1 cellular context compared by ENCODE assay signal in genomic region chr2:219369447-219369861, GRCh38.
TF ChIP-seq lines count a peak whose summit lies in the region.

No MANE protein-coding gene starts in this region.

TF ChIP-seq in HEK293, 187 proteins besides CTCF, POLR2A, EP300 and RAD21 (continued from another document and continues in another):
- TF ChIP-seq ATF2 (tag by site-specific recombination; IDR thresholded peaks at IDR 0.05; ENCODE audit: low read depth) (peak; percentile 68), BCL11A (tag by site-specific recombination; IDR thresholded peaks at IDR 0.05; ENCODE audit: low read depth) (peak; percentile 87), ZNF239 (tag by site-specific recombination; IDR thresholded peaks at IDR 0.05) (no peak), ZNF169 (tag by site-specific recombination; IDR thresholded peaks at IDR 0.05) (peak; percentile 85; the same call in 1 of the 2 replicates), ZNF670 (tag by site-specific recombination; IDR thresholded peaks at IDR 0.05; ENCODE audit: low read depth) (0 out of 2 replicates have a peak, but pooled peaks have one; percentile 61), ZBTB7A (tag by site-specific recombination; IDR thresholded peaks at IDR 0.05; ENCODE audit: low read depth) (no peak), ZNF112 (tag by site-specific recombination; IDR thresholded peaks at IDR 0.05) (peak; percentile 87), KLF9 (tag by site-specific recombination; IDR thresholded peaks at IDR 0.05; ENCODE audit: low read depth) (no peak), ZNF174 (tag by site-specific recombination; IDR thresholded peaks at IDR 0.05) (no peak), KLF7 (tag by site-specific recombination; IDR thresholded peaks at IDR 0.05; ENCODE audit: borderline replicate concordance) (peak; percentile 60; the same call in 1 of the 2 replicates), RBAK (tag by site-specific recombination; IDR thresholded peaks at IDR 0.05) (no peak), ZNF391 (tag by site-specific recombination; IDR thresholded peaks at IDR 0.05; ENCODE audit: borderline replicate concordance, low read depth) (peak; percentile 84; the same call in 1 of the 2 replicates), ZNF488 (tag by site-specific recombination; IDR thresholded peaks at IDR 0.05) (peak; percentile 86; the same call in 1 of the 2 replicates), KLF1 (tag by site-specific recombination; IDR thresholded peaks at IDR 0.05) (no peak), ZEB2 (tag by site-specific recombination; IDR thresholded peaks at IDR 0.05) (peak; percentile 81), ZNF529 (tag by site-specific recombination; IDR thresholded peaks at IDR 0.05; ENCODE audit: insufficient replicate concordance) (no peak), BCL6B (tag by site-specific recombination; IDR thresholded peaks at IDR 0.05) (peak; percentile 66), ZFP69B (tag by site-specific recombination; IDR thresholded peaks at IDR 0.05) (peak; percentile 89), FEZF1 (tag by site-specific recombination; IDR thresholded peaks at IDR 0.05) (0 out of 2 replicates have a peak, but pooled peaks have one; percentile 56), YY2 (tag by site-specific recombination; IDR thresholded peaks at IDR 0.05) (peak; percentile 69; the same call in 1 of the 2 replicates), ZNF792 (tag by site-specific recombination; IDR thresholded peaks at IDR 0.05) (peak; percentile 80; the same call in 1 of the 2 replicates), SP3 (tag by site-specific recombination; IDR thresholded peaks at IDR 0.05) (0 out of 2 replicates have a peak, but pooled peaks have one; percentile 12), ZNF157 (tag by site-specific recombination; IDR thresholded peaks at IDR 0.05) (peak; percentile 39; the same call in 1 of the 2 replicates), ZBTB48 (tag by site-specific recombination; IDR thresholded peaks at IDR 0.05) (peak; percentile 79), ZNF677 (tag by site-specific recombination; IDR thresholded peaks at IDR 0.05) (no peak), ZNF580 (tag by site-specific recombination; IDR thresholded peaks at IDR 0.05) (peak; percentile 77; the same call in 1 of the 2 replicates), ZNF785 (tag by site-specific recombination; IDR thresholded peaks at IDR 0.05) (peak; percentile 88; the same call in 1 of the 2 replicates), ZNF639 (tag by site-specific recombination; IDR thresholded peaks at IDR 0.05) (0 out of 2 replicates have a peak, but pooled peaks have one; percentile 54), ZNF426 (tag by site-specific recombination; IDR thresholded peaks at IDR 0.05) (no peak), ZFHX2 (tag by site-specific recombination; conservative IDR thresholded peaks at IDR 0.05) (no peak; the same call in 1 of the 2 replicates), SCRT1 (tag by site-specific recombination; IDR thresholded peaks at IDR 0.05; ENCODE audit: borderline replicate concordance) (0 out of 2 replicates have a peak, but pooled peaks have one; percentile 25), SALL2 (tag by site-specific recombination; IDR thresholded peaks at IDR 0.05; ENCODE audit: borderline replicate concordance) (peak; percentile 87), KLF16 (tag by site-specific recombination; IDR thresholded peaks at IDR 0.05) (peak; percentile 75; the same call in 1 of the 2 replicates), ZNF362 (tag by site-specific recombination; IDR thresholded peaks at IDR 0.05) (no peak), ZNF776 (tag by site-specific recombination; IDR thresholded peaks at IDR 0.05; ENCODE audit: borderline replicate concordance) (peak; percentile 95), ZNF521 (tag by site-specific recombination; IDR thresholded peaks at IDR 0.05) (peak; percentile 46; the same call in 1 of the 2 replicates), KLF17 (tag by site-specific recombination; IDR thresholded peaks at IDR 0.05) (no peak), ZFP3 (tag by site-specific recombination; IDR thresholded peaks at IDR 0.05; ENCODE audit: low read depth) (no peak)
- TF ChIP-seq, protein P1, sequence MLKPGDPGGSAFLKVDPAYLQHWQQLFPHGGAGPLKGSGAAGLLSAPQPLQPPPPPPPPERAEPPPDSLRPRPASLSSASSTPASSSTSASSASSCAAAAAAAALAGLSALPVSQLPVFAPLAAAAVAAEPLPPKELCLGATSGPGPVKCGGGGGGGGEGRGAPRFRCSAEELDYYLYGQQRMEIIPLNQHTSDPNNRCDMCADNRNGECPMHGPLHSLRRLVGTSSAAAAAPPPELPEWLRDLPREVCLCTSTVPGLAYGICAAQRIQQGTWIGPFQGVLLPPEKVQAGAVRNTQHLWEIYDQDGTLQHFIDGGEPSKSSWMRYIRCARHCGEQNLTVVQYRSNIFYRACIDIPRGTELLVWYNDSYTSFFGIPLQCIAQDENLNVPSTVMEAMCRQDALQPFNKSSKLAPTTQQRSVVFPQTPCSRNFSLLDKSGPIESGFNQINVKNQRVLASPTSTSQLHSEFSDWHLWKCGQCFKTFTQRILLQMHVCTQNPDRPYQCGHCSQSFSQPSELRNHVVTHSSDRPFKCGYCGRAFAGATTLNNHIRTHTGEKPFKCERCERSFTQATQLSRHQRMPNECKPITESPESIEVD (tag by site-specific recombination; IDR thresholded peaks at IDR 0.05): peak; percentile 44; the same call in 1 of the 2 replicates
- TF ChIP-seq, protein P2, sequence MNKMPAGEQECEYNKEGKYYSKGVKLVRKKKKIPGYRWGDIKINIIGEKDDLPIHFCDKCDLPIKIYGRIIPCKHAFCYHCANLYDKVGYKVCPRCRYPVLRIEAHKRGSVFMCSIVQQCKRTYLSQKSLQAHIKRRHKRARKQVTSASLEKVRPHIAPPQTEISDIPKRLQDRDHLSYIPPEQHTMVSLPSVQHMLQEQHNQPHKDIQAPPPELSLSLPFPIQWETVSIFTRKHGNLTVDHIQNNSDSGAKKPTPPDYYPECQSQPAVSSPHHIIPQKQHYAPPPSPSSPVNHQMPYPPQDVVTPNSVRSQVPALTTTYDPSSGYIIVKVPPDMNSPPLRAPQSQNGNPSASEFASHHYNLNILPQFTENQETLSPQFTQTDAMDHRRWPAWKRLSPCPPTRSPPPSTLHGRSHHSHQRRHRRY (tag by site-specific recombination; IDR thresholded peaks at IDR 0.05): peak; percentile 53; the same call in 1 of the 2 replicates
- TF ChIP-seq, protein P3, sequence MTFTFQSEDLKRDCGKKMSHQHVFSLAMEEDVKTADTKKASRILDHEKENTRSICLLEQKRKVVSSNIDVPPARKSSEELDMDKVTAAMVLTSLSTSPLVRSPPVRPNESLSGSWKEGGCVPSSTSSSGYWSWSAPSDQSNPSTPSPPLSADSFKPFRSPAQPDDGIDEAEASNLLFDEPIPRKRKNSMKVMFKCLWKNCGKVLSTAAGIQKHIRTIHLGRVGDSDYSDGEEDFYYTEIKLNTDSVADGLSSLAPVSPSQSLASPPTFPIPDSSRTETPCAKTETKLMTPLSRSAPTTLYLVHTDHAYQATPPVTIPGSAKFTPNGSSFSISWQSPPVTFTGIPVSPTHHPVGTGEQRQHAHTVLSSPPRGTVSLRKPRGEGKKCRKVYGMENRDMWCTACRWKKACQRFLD (tag by site-specific recombination; IDR thresholded peaks at IDR 0.05): no peak
- TF ChIP-seq, protein P4, sequence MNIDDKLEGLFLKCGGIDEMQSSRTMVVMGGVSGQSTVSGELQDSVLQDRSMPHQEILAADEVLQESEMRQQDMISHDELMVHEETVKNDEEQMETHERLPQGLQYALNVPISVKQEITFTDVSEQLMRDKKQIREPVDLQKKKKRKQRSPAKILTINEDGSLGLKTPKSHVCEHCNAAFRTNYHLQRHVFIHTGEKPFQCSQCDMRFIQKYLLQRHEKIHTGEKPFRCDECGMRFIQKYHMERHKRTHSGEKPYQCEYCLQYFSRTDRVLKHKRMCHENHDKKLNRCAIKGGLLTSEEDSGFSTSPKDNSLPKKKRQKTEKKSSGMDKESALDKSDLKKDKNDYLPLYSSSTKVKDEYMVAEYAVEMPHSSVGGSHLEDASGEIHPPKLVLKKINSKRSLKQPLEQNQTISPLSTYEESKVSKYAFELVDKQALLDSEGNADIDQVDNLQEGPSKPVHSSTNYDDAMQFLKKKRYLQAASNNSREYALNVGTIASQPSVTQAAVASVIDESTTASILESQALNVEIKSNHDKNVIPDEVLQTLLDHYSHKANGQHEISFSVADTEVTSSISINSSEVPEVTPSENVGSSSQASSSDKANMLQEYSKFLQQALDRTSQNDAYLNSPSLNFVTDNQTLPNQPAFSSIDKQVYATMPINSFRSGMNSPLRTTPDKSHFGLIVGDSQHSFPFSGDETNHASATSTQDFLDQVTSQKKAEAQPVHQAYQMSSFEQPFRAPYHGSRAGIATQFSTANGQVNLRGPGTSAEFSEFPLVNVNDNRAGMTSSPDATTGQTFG (tag by site-specific recombination; IDR thresholded peaks at IDR 0.05; ENCODE audit: borderline replicate concordance): peak; percentile 96
- TF ChIP-seq, protein P5, sequence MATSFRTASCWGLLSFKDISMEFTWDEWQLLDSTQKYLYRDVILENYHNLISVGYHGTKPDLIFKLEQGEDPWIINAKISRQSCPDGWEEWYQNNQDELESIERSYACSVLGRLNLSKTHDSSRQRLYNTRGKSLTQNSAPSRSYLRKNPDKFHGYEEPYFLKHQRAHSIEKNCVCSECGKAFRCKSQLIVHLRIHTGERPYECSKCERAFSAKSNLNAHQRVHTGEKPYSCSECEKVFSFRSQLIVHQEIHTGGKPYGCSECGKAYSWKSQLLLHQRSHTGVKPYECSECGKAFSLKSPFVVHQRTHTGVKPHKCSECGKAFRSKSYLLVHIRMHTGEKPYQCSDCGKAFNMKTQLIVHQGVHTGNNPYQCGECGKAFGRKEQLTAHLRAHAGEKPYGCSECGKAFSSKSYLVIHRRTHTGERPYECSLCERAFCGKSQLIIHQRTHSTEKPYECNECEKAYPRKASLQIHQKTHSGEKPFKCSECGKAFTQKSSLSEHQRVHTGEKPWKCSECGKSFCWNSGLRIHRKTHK (tag by site-specific recombination; IDR thresholded peaks at IDR 0.05): no peak
